Comparison of ENCODE assay signal across 12 cellular contexts in genomic region chr16:81863630-81864352, GRCh38.
A peak's percentile ranks its signal among the peaks of the same experiment; 100 is the strongest.
DNase-seq lines count a peak whose midpoint lies in the region; ATAC-seq, FAIRE-seq and TF ChIP-seq lines count a peak whose summit lies in the region.
"Had no signal": no experiment of that assay in that cellular context is flagged by ENCODE, and none has a peak within 500 bp of the region (broad histone marks: within the 10 kb centered on the region; RNA-seq: fewer than 3 reads in every experiment).

No MANE protein-coding gene starts in this region.

- POLR2A ChIA-PET in GM12878 (lab: Charles Lee): interaction anchor here (0.6 to 1.8 kb wide), 8 partner anchors 15 to 134 kb away, joined by 3 to 6 read pairs (median 4); no protein-coding TSS in a partner anchor

- peak; percentile 35 for FAIRE-seq in GM12878 (lab: Jason Lieb, UNC)

- intact Hi-C loops in GM12878 (cut with micrococcal nuclease; ENCODE audit: unreplicated experiment): no loop called here

- peaks cover 12% of the 10 kb centered on the region for H3K4me1 Mint-ChIP-seq in stimulated activated naive CD8-positive, alpha-beta T cell treated with anti-CD3 and anti-CD28 coated beads, Interleukin-15, amount 100 ng/mL, for 72 hours

- H3K27ac ChIP-seq in GM12878 (ENCODE audit: control insufficient read depth, insufficient read depth): peak overlapping the region; percentile 1; the same call in 1 of the 2 replicates

- no peak overlapping the region for H3K4me3 Mint-ChIP-seq in stimulated activated naive CD8-positive, alpha-beta T cell treated with anti-CD3 and anti-CD28 coated beads, Interleukin-15, amount 100 ng/mL, for 72 hours

- WGBS in GM12878 (ENCODE audit: insufficient coverage, insufficient replicate concordance, low lambda C conversion rate, missing lambda C conversion rate): 2% methylated on average over 8 of the region's 8 CpGs

- in situ Hi-C loops in GM12878 (cut with MboI): no loop called here

- H3K4me1 ChIP-seq in GM12878 (ENCODE audit: control insufficient read depth, insufficient read depth, low read length): peaks cover 60% of the 10 kb centered on the region

- SMC1A ChIA-PET in GM12878 (lab: Charles Lee; ENCODE audit: uncharacterized antibody, unreplicated experiment): interaction anchor here (0.7 to 6.2 kb wide), 17 partner anchors 9 to 123 kb away, joined by 3 to 44 read pairs (median 5); no protein-coding TSS in a partner anchor

- H3K4me3 ChIP-seq in GM12878: peak overlapping the region; percentile 13; the same call in 1 of the 2 replicates

- TF ChIP-seq RAD21 in GM12878 (IDR thresholded peaks at IDR 0.05; ENCODE audit: insufficient read depth, low read depth, low read length): 0 out of 2 replicates have a peak, but pooled peaks have one; percentile 1

- H3K9me3 Mint-ChIP-seq in stimulated activated naive CD8-positive, alpha-beta T cell treated with anti-CD3 and anti-CD28 coated beads, Interleukin-15, amount 100 ng/mL, for 72 hours: no peaks in the 10 kb centered on the region

- 0 out of 6 replicates have a peak, but pooled peaks of 1 of the 3 experiments have one; percentile 8 for TF ChIP-seq CTCF in GM12878 (IDR thresholded peaks at IDR 0.05 in 2 of 3, conservative IDR thresholded peaks at IDR 0.05 in 1 of 3; ENCODE audit: control insufficient read depth in 2 of 3, extremely low read depth in 1 of 3, insufficient read depth in 1 of 3, low read depth in 3 of 3, low read length in 3 of 3)

- peaks cover 46 to 48% of the 10 kb centered on the region in 2 experiments for H3K36me3 ChIP-seq in GM12878 (ENCODE audit: control insufficient read depth in 2 of 2, insufficient read depth in 2 of 2, low read length in 1 of 2)

- RAD21 ChIA-PET in GM12878 (lab: Charles Lee; ENCODE audit: unreplicated experiment): interaction anchor here (0.8 to 1.8 kb wide), 16 partner anchors 9 to 112 kb away, joined by 3 to 14 read pairs (median 4); no protein-coding TSS in a partner anchor

- H3K27me3 Mint-ChIP-seq in stimulated activated naive CD8-positive, alpha-beta T cell treated with anti-CD3 and anti-CD28 coated beads, Interleukin-15, amount 100 ng/mL, for 72 hours: peaks cover under 1% of the 10 kb centered on the region

- peaks cover 14% of the 10 kb centered on the region for H3K79me2 ChIP-seq in GM12878 (ENCODE audit: control insufficient read depth, insufficient read depth, low read length)

- H3K27ac Mint-ChIP-seq in stimulated activated naive CD8-positive, alpha-beta T cell treated with anti-CD3 and anti-CD28 coated beads, Interleukin-15, amount 100 ng/mL, for 72 hours: no peak overlapping the region

- DNase-seq in GM12878 (ENCODE audit: low read depth, low spot score): peak; percentile 43
- no peak for DNase-seq in stimulated activated naive CD8-positive, alpha-beta T cell treated with anti-CD3 and anti-CD28 coated beads, Interleukin-15, amount 100 ng/mL, for 72 hours
- no peak for DNase-seq in EL
- DNase-seq in mesenteric fat pad (ENCODE audit: low spot score): no peak
- DNase-seq in DMS 273 (lab: John Stamatoyannopoulos, UW; ENCODE audit: unreplicated experiment): no peak
- DNase-seq: activated T-cell treated with anti-CD3 and anti-CD28 coated beads, Interleukin-2, amount 50 U/mL, for 48 hours; DMS 273 treated with DMSO at 0.1 percent for 48 hours; islet precursor cell; SHP77 treated with DMSO at 0.1 percent for 48 hours had no signal

- no peak overlapping the region for H3K9ac ChIP-seq in GM12878 (ENCODE audit: control insufficient read depth, insufficient read depth, low read length)

- H3K9me3 ChIP-seq in GM12878 (replicated peaks; ENCODE audit: control insufficient read depth, insufficient read depth, low read length): no peaks in the 10 kb centered on the region

- H3K4me2 ChIP-seq in GM12878 (ENCODE audit: control insufficient read depth, insufficient read depth): peak overlapping the region; percentile 19

- BruUV-seq in GM12878 (replicated peaks; lab: Mats Ljungman, UMichigan): TSS peak; percentile 17

- no peaks in the 10 kb centered on the region for H3K27me3 ChIP-seq in GM12878 (replicated peaks in 1 of 2; ENCODE audit: control insufficient read depth in 2 of 2, insufficient read depth in 2 of 2, low read length in 1 of 2)

- H4K20me1 ChIP-seq in GM12878 (ENCODE audit: control insufficient read depth, insufficient read depth): peaks cover 4% of the 10 kb centered on the region; the same call in 1 of the 2 replicates

- ATAC-seq in GM18505 (IDR thresholded peaks at IDR 0.05; ENCODE audit: unreplicated experiment): peak; percentile 48
- ATAC-seq in GM21447 (IDR thresholded peaks at IDR 0.05; ENCODE audit: unreplicated experiment): peak; percentile 74
- ATAC-seq in HG03139 (IDR thresholded peaks at IDR 0.05; ENCODE audit: unreplicated experiment): peak; percentile 76
- peak; percentile 82 for ATAC-seq in GM12878
- no peak for ATAC-seq in stimulated activated naive CD8-positive, alpha-beta T cell treated with anti-CD3 and anti-CD28 coated beads, Interleukin-15, amount 100 ng/mL, for 72 hours

- no peak overlapping the region for H2AFZ ChIP-seq in GM12878 (ENCODE audit: control insufficient read depth, low read depth, low read length)

- no peak for TF ChIP-seq EP300 in GM12878 (IDR thresholded peaks at IDR 0.05; ENCODE audit: borderline replicate concordance in 1 of 2, control insufficient read depth in 1 of 2, low read depth in 2 of 2, low read length in 2 of 2)

- TF ChIP-seq POLR2A in GM18505 (IDR thresholded peaks at IDR 0.05; ENCODE audit: borderline replicate concordance, extremely low read depth, insufficient read depth, insufficient read length) (peak; percentile 11), GM12878 (IDR thresholded peaks at IDR 0.05; ENCODE audit: low read depth, low read length) (peak; percentile 51)

- CTCF ChIA-PET in GM12878 (lab: Yijun Ruan, JAX): interaction anchor here (0.7 to 2.8 kb wide), 9 partner anchors 10 to 125 kb away, joined by 3 to 22 read pairs (median 3); no protein-coding TSS in a partner anchor

TF ChIP-seq in GM12878, 131 proteins besides CTCF, POLR2A, EP300 and RAD21 (continues in another document):
- 0 out of 2 replicates have a peak, but pooled peaks have one; percentile 30 for TF ChIP-seq RELB (IDR thresholded peaks at IDR 0.05; ENCODE audit: low read depth)
- peak; percentile 61; the same call in 1 of the 2 replicates for TF ChIP-seq SPI1 (IDR thresholded peaks at IDR 0.05; ENCODE audit: borderline replicate concordance, insufficient read depth, low read depth, low read length)
- TF ChIP-seq, protein P1, sequence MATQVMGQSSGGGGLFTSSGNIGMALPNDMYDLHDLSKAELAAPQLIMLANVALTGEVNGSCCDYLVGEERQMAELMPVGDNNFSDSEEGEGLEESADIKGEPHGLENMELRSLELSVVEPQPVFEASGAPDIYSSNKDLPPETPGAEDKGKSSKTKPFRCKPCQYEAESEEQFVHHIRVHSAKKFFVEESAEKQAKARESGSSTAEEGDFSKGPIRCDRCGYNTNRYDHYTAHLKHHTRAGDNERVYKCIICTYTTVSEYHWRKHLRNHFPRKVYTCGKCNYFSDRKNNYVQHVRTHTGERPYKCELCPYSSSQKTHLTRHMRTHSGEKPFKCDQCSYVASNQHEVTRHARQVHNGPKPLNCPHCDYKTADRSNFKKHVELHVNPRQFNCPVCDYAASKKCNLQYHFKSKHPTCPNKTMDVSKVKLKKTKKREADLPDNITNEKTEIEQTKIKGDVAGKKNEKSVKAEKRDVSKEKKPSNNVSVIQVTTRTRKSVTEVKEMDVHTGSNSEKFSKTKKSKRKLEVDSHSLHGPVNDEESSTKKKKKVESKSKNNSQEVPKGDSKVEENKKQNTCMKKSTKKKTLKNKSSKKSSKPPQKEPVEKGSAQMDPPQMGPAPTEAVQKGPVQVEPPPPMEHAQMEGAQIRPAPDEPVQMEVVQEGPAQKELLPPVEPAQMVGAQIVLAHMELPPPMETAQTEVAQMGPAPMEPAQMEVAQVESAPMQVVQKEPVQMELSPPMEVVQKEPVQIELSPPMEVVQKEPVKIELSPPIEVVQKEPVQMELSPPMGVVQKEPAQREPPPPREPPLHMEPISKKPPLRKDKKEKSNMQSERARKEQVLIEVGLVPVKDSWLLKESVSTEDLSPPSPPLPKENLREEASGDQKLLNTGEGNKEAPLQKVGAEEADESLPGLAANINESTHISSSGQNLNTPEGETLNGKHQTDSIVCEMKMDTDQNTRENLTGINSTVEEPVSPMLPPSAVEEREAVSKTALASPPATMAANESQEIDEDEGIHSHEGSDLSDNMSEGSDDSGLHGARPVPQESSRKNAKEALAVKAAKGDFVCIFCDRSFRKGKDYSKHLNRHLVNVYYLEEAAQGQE (IDR thresholded peaks at IDR 0.05; ENCODE audit: low read depth, low read length): peak; percentile 62; the same call in 1 of the 2 replicates
- peak; percentile 81; the same call in 1 of the 3 replicates for TF ChIP-seq POU2F2 (IDR thresholded peaks at IDR 0.05; ENCODE audit: borderline replicate concordance, low read depth, low read length)
- TF ChIP-seq RAD51 (IDR thresholded peaks at IDR 0.05): no peak
- TF ChIP-seq BRCA1 (IDR thresholded peaks at IDR 0.05; ENCODE audit: low read depth, low read length): no peak
- peak; percentile 11; the same call in 1 of the 2 replicates for TF ChIP-seq MTA2 (IDR thresholded peaks at IDR 0.05; ENCODE audit: low read depth)
- TF ChIP-seq IKZF2 (IDR thresholded peaks at IDR 0.05): peak; percentile 46 to 58
- TF ChIP-seq ATF7 (IDR thresholded peaks at IDR 0.05; ENCODE audit: low read depth): peak; percentile 75
- TF ChIP-seq JUND (IDR thresholded peaks at IDR 0.05; ENCODE audit: low read depth, low read length): 0 out of 2 replicates have a peak, but pooled peaks have one; percentile 7
- TF ChIP-seq CREB1 (IDR thresholded peaks at IDR 0.05; ENCODE audit: low read depth): 0 out of 2 replicates have a peak, but pooled peaks have one; percentile 18
- TF ChIP-seq CHD1 (IDR thresholded peaks at IDR 0.05; ENCODE audit: low read depth, low read length): no peak
- no peak for TF ChIP-seq MEF2A (IDR thresholded peaks at IDR 0.05; ENCODE audit: insufficient read depth, low read depth, low read length)
- peak; percentile 33; the same call in 1 of the 2 replicates for TF ChIP-seq RUNX3 (IDR thresholded peaks at IDR 0.05; ENCODE audit: low read length)
- peak; percentile 63; the same call in 1 of the 2 replicates for TF ChIP-seq IKZF1 (conservative IDR thresholded peaks at IDR 0.05)
